1 cellular context compared by ENCODE assay signal in genomic region chr17:1644493-1645206, GRCh38.
TF ChIP-seq lines count a peak whose summit lies in the region.

No MANE protein-coding gene starts in this region.

TF ChIP-seq in SK-N-SH treated with all-trans-retinoic acid at 6 μM for 48 hours, 23 proteins besides CTCF, POLR2A, EP300 and RAD21 (continued from another document):
- TF ChIP-seq CSRNP3 (CRISPR knock-in tag; IDR thresholded peaks at IDR 0.05) (no peak), ZNF70 (CRISPR knock-in tag; IDR thresholded peaks at IDR 0.05) (no peak), ISL1 (CRISPR knock-in tag; IDR thresholded peaks at IDR 0.05) (no peak), ESRRG (CRISPR knock-in tag; IDR thresholded peaks at IDR 0.05) (no peak)
